40 cellular contexts compared by ENCODE assay signal in genomic region chr14:70077005-70077404, GRCh38.
"Had no signal": no experiment of that assay in that cellular context is flagged by ENCODE, and none has a peak within 500 bp of the region (broad histone marks: within the 10 kb centered on the region; RNA-seq: fewer than 3 reads in every experiment).

No MANE protein-coding gene starts in this region.

- ATAC-seq: activated CD4-positive, alpha-beta T cell treated with anti-CD3 and anti-CD28 coated beads for 36 hours; activated CD4-positive, CD25-positive, alpha-beta regulatory T cell treated with anti-CD3 and anti-CD28 coated beads, Interleukin-2, amount 50 U/mL, for 24 hours; activated CD8-positive, alpha-beta T cell treated with anti-CD3 and anti-CD28 coated beads for 36 hours; activated naive CD4-positive, alpha-beta T cell treated with anti-CD3 and anti-CD28 coated beads, Interleukin-2, amount 50 U/mL, for 72 hours; activated T-cell treated with anti-CD3 and anti-CD28 coated beads, Interleukin-2, amount 50 U/mL, for 4 hours; activated T-cell treated with anti-CD3 and anti-CD28 coated beads, Interleukin-2, amount 50 U/mL, for 72 hours; activated T-helper 17 cell treated with anti-CD3 and anti-CD28 coated beads, Interleukin-2, amount 50 U/mL, for 72 hours had no signal

- H3K27me3 ChIP-seq: adrenal gland had no signal

- H3K4me1 ChIP-seq: adrenal gland had no signal

- H3K9me3 ChIP-seq: adrenal gland had no signal

- H3K4me1 Mint-ChIP-seq: activated B cell treated with CpG ODN at 0.5 μM for 24 hours; activated CD4-positive, alpha-beta T cell treated with anti-CD3 and anti-CD28 coated beads for 36 hours; activated naive CD8-positive, alpha-beta T cell treated with anti-CD3 and anti-CD28 coated beads for 36 hours; activated T-helper 17 cell treated with anti-CD3 and anti-CD28 coated beads, Interleukin-2, amount 50 U/mL, for 72 hours; central memory CD8-positive, alpha-beta T cell had no signal

- H3K27ac ChIP-seq: adrenal gland, cardiac muscle cell, VCaP had no signal

- H3K36me3 Mint-ChIP-seq: activated CD4-positive, alpha-beta memory T cell treated with anti-CD3 and anti-CD28 coated beads for 36 hours; activated naive CD4-positive, alpha-beta T cell treated with anti-CD3 and anti-CD28 coated beads, Interleukin-2, amount 50 U/mL, for 72 hours; activated naive CD8-positive, alpha-beta T cell treated with anti-CD3 and anti-CD28 coated beads for 36 hours; brain had no signal

- DNase-seq: activated B cell treated with CpG ODN at 0.5 μM for 24 hours; activated CD4-positive, alpha-beta memory T cell treated with anti-CD3 and anti-CD28 coated beads for 36 hours; activated CD4-positive, alpha-beta T cell treated with anti-CD3 and anti-CD28 coated beads for 1 hour; activated CD4-positive, alpha-beta T cell treated with anti-CD3 and anti-CD28 coated beads for 36 hours; activated CD4-positive, alpha-beta T cell treated with anti-CD3 and anti-CD28 coated beads for 48 hours; activated CD4-positive, alpha-beta T cell treated with anti-CD3 and anti-CD28 coated beads, Interleukin-2, amount 50 U/mL, for 1 hour; activated CD4-positive, alpha-beta T cell treated with anti-CD3 and anti-CD28 coated beads, Interleukin-2, amount 50 U/mL, for 4 hours; activated CD8-positive, alpha-beta memory T cell treated with anti-CD3 and anti-CD28 coated beads, Interleukin-2, amount 50 U/mL, for 4 hours; activated CD8-positive, alpha-beta T cell treated with anti-CD3 and anti-CD28 coated beads for 36 hours; activated effector memory CD4-positive, alpha-beta T cell treated with anti-CD3 and anti-CD28 coated beads, Interleukin-2, amount 50 U/mL, for 16 hours; activated gamma-delta T cell treated with Interleukin-2 at 50 U/mL for 16 hours; activated naive CD4-positive, alpha-beta T cell; activated naive CD4-positive, alpha-beta T cell treated with anti-CD3 and anti-CD28 coated beads for 36 hours; activated naive CD4-positive, alpha-beta T cell treated with anti-CD3 and anti-CD28 coated beads, Interleukin-2, amount 50 U/mL, for 16 hours; activated naive CD8-positive, alpha-beta T cell treated with anti-CD3 and anti-CD28 coated beads for 36 hours; activated T-cell treated with anti-CD3 and anti-CD28 coated beads for 4 hours; activated T-cell treated with anti-CD3 and anti-CD28 coated beads, Interleukin-2, amount 50 U/mL, for 1 hour; activated T-cell treated with anti-CD3 and anti-CD28 coated beads, Interleukin-2, amount 50 U/mL, for 4 hours; activated T-cell treated with anti-CD3 and anti-CD28 coated beads, Interleukin-2, amount 50 U/mL, for 72 hours; adrenal gland; amniotic stem cell; aorta; caudate nucleus; cerebellar nuclear complex; T-helper 1 cell; T-helper 2 cell; T-helper 9 cell had no signal

- H3K4me3 Mint-ChIP-seq: activated B cell treated with CpG ODN at 0.5 μM for 24 hours; activated CD4-positive, alpha-beta memory T cell treated with anti-CD3 and anti-CD28 coated beads for 36 hours; activated CD4-positive, alpha-beta T cell treated with anti-CD3 and anti-CD28 coated beads for 36 hours; activated CD8-positive, alpha-beta T cell treated with anti-CD3 and anti-CD28 coated beads for 36 hours; activated naive CD4-positive, alpha-beta T cell treated with anti-CD3 and anti-CD28 coated beads for 36 hours; activated naive CD8-positive, alpha-beta T cell treated with anti-CD3 and anti-CD28 coated beads for 36 hours; activated T-cell treated with anti-CD3 and anti-CD28 coated beads, Interleukin-2, amount 50 U/mL, for 4 hours; activated T-cell treated with anti-CD3 and anti-CD28 coated beads, Interleukin-2, amount 50 U/mL, for 72 hours; activated T-helper 1 cell treated with anti-CD3 and anti-CD28 coated beads, Interleukin-12 subunit alpha, Interleukin-12 subunit beta, Interleukin-2, Interleukin-4 antibody, amounts not matched to agents 30 ng/mL and 10 ng/mL and 1 ng/mL, durations not matched to agents 14 hours and 24 hours and 36 hours; activated T-helper 17 cell treated with anti-CD3 and anti-CD28 coated beads, Interleukin-2, amount 50 U/mL, for 72 hours; brain; central memory CD8-positive, alpha-beta T cell; T-helper 1 cell treated with Interleukin-12 subunit alpha and Interleukin-12 subunit beta and Interleukin-4 antibody, amounts not matched to agents 30 μg/mL and 1 μg/mL, for 36 hours; T-helper 2 cell treated with Interferon-gamma antibody and Interleukin-4, amounts not matched to agents 5 μg/mL and 100 μg/mL, for 36 hours had no signal

- H3K27ac Mint-ChIP-seq: activated B cell treated with CpG ODN at 0.5 μM for 24 hours; activated CD4-positive, alpha-beta memory T cell treated with anti-CD3 and anti-CD28 coated beads for 36 hours; activated CD4-positive, alpha-beta T cell treated with anti-CD3 and anti-CD28 coated beads for 36 hours; activated CD8-positive, alpha-beta T cell treated with anti-CD3 and anti-CD28 coated beads for 36 hours; activated naive CD4-positive, alpha-beta T cell treated with anti-CD3 and anti-CD28 coated beads for 36 hours; activated naive CD4-positive, alpha-beta T cell treated with anti-CD3 and anti-CD28 coated beads, Interleukin-2, amount 50 U/mL, for 72 hours; activated naive CD8-positive, alpha-beta T cell treated with anti-CD3 and anti-CD28 coated beads for 36 hours; activated T-cell treated with anti-CD3 and anti-CD28 coated beads, Interleukin-2, amount 50 U/mL, for 72 hours; activated T-helper 1 cell treated with anti-CD3 and anti-CD28 coated beads, Interleukin-12 subunit alpha, Interleukin-12 subunit beta, Interleukin-2, Interleukin-4 antibody, amounts not matched to agents 30 ng/mL and 10 ng/mL and 1 ng/mL, durations not matched to agents 14 hours and 24 hours and 36 hours; activated T-helper 17 cell treated with anti-CD3 and anti-CD28 coated beads, Interleukin-2, amount 50 U/mL, for 72 hours; brain; T-helper 1 cell treated with Interleukin-12 subunit alpha and Interleukin-12 subunit beta and Interleukin-4 antibody, amounts not matched to agents 30 μg/mL and 1 μg/mL, for 36 hours; T-helper 2 cell treated with Interferon-gamma antibody and Interleukin-4, amounts not matched to agents 5 μg/mL and 100 μg/mL, for 36 hours had no signal

- H3K4me3 ChIP-seq: adrenal gland, cardiac muscle cell had no signal

- H3K9me3 Mint-ChIP-seq: activated B cell treated with CpG ODN at 0.5 μM for 24 hours; activated CD4-positive, alpha-beta memory T cell treated with anti-CD3 and anti-CD28 coated beads for 36 hours; activated CD8-positive, alpha-beta T cell treated with anti-CD3 and anti-CD28 coated beads for 36 hours; activated naive CD4-positive, alpha-beta T cell treated with anti-CD3 and anti-CD28 coated beads for 36 hours; activated naive CD4-positive, alpha-beta T cell treated with anti-CD3 and anti-CD28 coated beads, Interleukin-2, amount 50 U/mL, for 72 hours; activated naive CD8-positive, alpha-beta T cell treated with anti-CD3 and anti-CD28 coated beads for 36 hours; activated T-cell treated with anti-CD3 and anti-CD28 coated beads, Interleukin-2, amount 50 U/mL, for 4 hours; activated T-cell treated with anti-CD3 and anti-CD28 coated beads, Interleukin-2, amount 50 U/mL, for 72 hours; activated T-helper 1 cell treated with anti-CD3 and anti-CD28 coated beads, Interleukin-12 subunit alpha, Interleukin-12 subunit beta, Interleukin-2, Interleukin-4 antibody, amounts not matched to agents 30 ng/mL and 10 ng/mL and 1 ng/mL, durations not matched to agents 14 hours and 24 hours and 36 hours; activated T-helper 17 cell treated with anti-CD3 and anti-CD28 coated beads, Interleukin-2, amount 50 U/mL, for 72 hours; brain; central memory CD8-positive, alpha-beta T cell; T-helper 1 cell treated with Interleukin-12 subunit alpha and Interleukin-12 subunit beta and Interleukin-4 antibody, amounts not matched to agents 30 μg/mL and 1 μg/mL, for 36 hours; T-helper 2 cell treated with Interferon-gamma antibody and Interleukin-4, amounts not matched to agents 5 μg/mL and 100 μg/mL, for 36 hours had no signal

- H3K36me3 ChIP-seq: adrenal gland, cardiac muscle cell had no signal

- FAIRE-seq: astrocyte, bronchial epithelial cell, TTC549 had no signal
